In genomic region chr13:39417131-39417530, GRCh38 we compare ENCODE assay signal across 11 cellular contexts.
DNase-seq lines count a peak whose midpoint lies in the region; ATAC-seq, FAIRE-seq and TF ChIP-seq lines count a peak whose summit lies in the region.
"Had no signal": no experiment of that assay in that cellular context is flagged by ENCODE, and none has a peak within 500 bp of the region (broad histone marks: within the 10 kb centered on the region; RNA-seq: fewer than 3 reads in every experiment).

No MANE protein-coding gene starts in this region.

- in situ Hi-C loops in HepG2 (cut with HindIII; ENCODE audit: extremely low pct_ligation_motif_present, low pct_unique_long_range_greater_than_20kb): no loop called here
- in situ Hi-C loops in astrocyte of the spinal cord (cut with HindIII; ENCODE audit: low sequenced_read_pairs): no loop called here

- H3K4me3 ChIP-seq in HepG2 (replicated peaks in 1 of 3; ENCODE audit: insufficient read depth in 1 of 3, low read depth in 2 of 3, low read length in 3 of 3) (no peak overlapping the region), right lobe of liver (no peak overlapping the region), astrocyte of the spinal cord (ENCODE audit: low read depth, low read length) (no peak overlapping the region), iPS-20b (ENCODE audit: low read length) (peak overlapping the region; percentile 20)
- H3K4me3 ChIP-seq: BLaER1 treated with 17β-estradiol and CSF1 and Interleukin-3, amounts not matched to agents 10 nM and 100 nM had no signal

- TF ChIP-seq CTCF in HepG2 (CRISPR knock-in tag; IDR thresholded peaks at IDR 0.05) (no peak), right lobe of liver (IDR thresholded peaks at IDR 0.05) (no peak), astrocyte of the spinal cord (IDR thresholded peaks at IDR 0.05; ENCODE audit: low read depth, low read length) (peak; percentile 15)

- TF ChIP-seq POLR2A in HepG2 (IDR thresholded peaks at IDR 0.05; ENCODE audit: insufficient read depth in 1 of 2, low read depth in 2 of 2, low read length in 2 of 2) (no peak), right lobe of liver (IDR thresholded peaks at IDR 0.05) (no peak)

- CTCF ChIA-PET in HepG2 (lab: Yijun Ruan, JAX; ENCODE audit: low intra/inter-chr PET ratio, low total read pairs): no interaction called here

- no peak for TF ChIP-seq EP300 in HepG2 (IDR thresholded peaks at IDR 0.05; ENCODE audit: low read depth in 2 of 2, low read length in 2 of 2)
- TF ChIP-seq EP300 in HepG2 (CRISPR knock-in tag; IDR thresholded peaks at IDR 0.05; ENCODE audit: borderline replicate concordance): no peak

- no peak overlapping the region for H3K4me2 ChIP-seq in HepG2 (ENCODE audit: low read depth, low read length)
- H3K4me2 ChIP-seq: BLaER1 treated with 17β-estradiol and CSF1 and Interleukin-3, amounts not matched to agents 10 nM and 100 nM had no signal

- H3K27ac ChIP-seq in HepG2 (ENCODE audit: extremely low read length, insufficient read depth, low read length) (no peak overlapping the region), right lobe of liver (no peak overlapping the region), iPS-20b (ENCODE audit: low read length) (no peak overlapping the region)
- H3K27ac ChIP-seq: BLaER1 treated with 17β-estradiol and CSF1 and Interleukin-3, amounts not matched to agents 10 nM and 100 nM had no signal

- H2AFZ ChIP-seq in HepG2 (ENCODE audit: low read length): no peak overlapping the region

- no peak for DNase-seq in HepG2 (ENCODE audit: low spot score)
- no peak for DNase-seq in right lobe of liver
- DNase-seq in astrocyte of the spinal cord (ENCODE audit: low read depth, low spot score): peak; percentile 15
- DNase-seq in urothelium cell line (ENCODE audit: low spot score): peak; percentile 17
- no peak for DNase-seq in activated CD4-positive, alpha-beta T cell treated with anti-CD3 and anti-CD28 coated beads for 1 hour
- DNase-seq: SW 1271 had no signal

- peaks cover 11% of the 10 kb centered on the region; the same call in 1 of the 2 replicates for H3K4me1 ChIP-seq in HepG2 (ENCODE audit: insufficient read depth, low read length)
- H3K4me1 ChIP-seq in right lobe of liver: no peaks in the 10 kb centered on the region
- peaks cover 33% of the 10 kb centered on the region for H3K4me1 ChIP-seq in iPS-20b (ENCODE audit: insufficient read depth, low read length)
- H3K4me1 ChIP-seq: BLaER1 treated with 17β-estradiol and CSF1 and Interleukin-3, amounts not matched to agents 10 nM and 100 nM had no signal

- ATAC-seq in HepG2: peak; percentile 68
- ATAC-seq in right lobe of liver: no peak
- ATAC-seq in GM21423 (IDR thresholded peaks at IDR 0.05; ENCODE audit: unreplicated experiment): no peak
- ATAC-seq in HG03565 (IDR thresholded peaks at IDR 0.05; ENCODE audit: unreplicated experiment): no peak
- ATAC-seq: left lobe of liver had no signal

- no peaks in the 10 kb centered on the region; a peak in 1 of 5 replicates for H3K27me3 ChIP-seq in HepG2 (ENCODE audit: control insufficient read depth in 1 of 2, insufficient read depth in 2 of 2, low read length in 2 of 2)
- no peaks in the 10 kb centered on the region for H3K27me3 ChIP-seq in right lobe of liver
- no peaks in the 10 kb centered on the region for H3K27me3 ChIP-seq in iPS-20b (ENCODE audit: insufficient read depth, low read length)
- H3K27me3 ChIP-seq: BLaER1 treated with 17β-estradiol and CSF1 and Interleukin-3, amounts not matched to agents 10 nM and 100 nM had no signal

- 17% methylated on average over 5 of the region's 5 CpGs for WGBS in HepG2 (ENCODE audit: low lambda C conversion rate)
- WGBS in right lobe of liver (ENCODE audit: insufficient coverage, low coverage, low lambda C conversion rate, missing lambda C conversion rate): 50% methylated on average over 5 of the region's 5 CpGs

- no peak for FAIRE-seq in HepG2 (lab: Jason Lieb, UNC)
- FAIRE-seq in urothelium cell line (lab: Jason Lieb, UNC): no peak

- POLR2A ChIA-PET in HepG2 (lab: Yijun Ruan, JAX): no interaction called here

- BruUV-seq in HepG2 (replicated peaks; lab: Mats Ljungman, UMichigan): no TSS peak

- H4K20me1 ChIP-seq in HepG2 (ENCODE audit: insufficient read depth, low read length): no peaks in the 10 kb centered on the region
- H4K20me1 ChIP-seq: BLaER1 treated with 17β-estradiol and CSF1 and Interleukin-3, amounts not matched to agents 10 nM and 100 nM had no signal

- no peak for TF ChIP-seq RAD21 in HepG2 (CRISPR knock-in tag; IDR thresholded peaks at IDR 0.05)

- intact Hi-C loops in HepG2 (cut with micrococcal nuclease; ENCODE audit: unreplicated experiment): loop anchor here (10.0 kb wide), 1 partner anchor 198 kb away; no protein-coding TSS in a partner anchor
- intact Hi-C loops in right lobe of liver (cut with DNase I): no loop called here

- H3K36me3 ChIP-seq in HepG2 (replicated peaks in 1 of 2; ENCODE audit: control insufficient read depth in 1 of 2, insufficient read depth in 2 of 2, low read length in 2 of 2) (no peaks in the 10 kb centered on the region), right lobe of liver (no peaks in the 10 kb centered on the region), iPS-20b (ENCODE audit: insufficient read depth, low read depth, low read length) (no peaks in the 10 kb centered on the region)
- H3K36me3 ChIP-seq: BLaER1 treated with 17β-estradiol and CSF1 and Interleukin-3, amounts not matched to agents 10 nM and 100 nM had no signal

- H3K79me2 ChIP-seq in HepG2 (ENCODE audit: insufficient read depth, low read length): no peaks in the 10 kb centered on the region

- H3K9ac ChIP-seq in HepG2 (ENCODE audit: insufficient read depth, low read depth, low read length) (no peak overlapping the region), iPS-20b (ENCODE audit: low read depth, low read length) (no peak overlapping the region)
- H3K9ac ChIP-seq: BLaER1 treated with 17β-estradiol and CSF1 and Interleukin-3, amounts not matched to agents 10 nM and 100 nM had no signal

- H3K9me3 ChIP-seq in HepG2 (ENCODE audit: low read length): no peaks in the 10 kb centered on the region
- no peaks in the 10 kb centered on the region for H3K9me3 ChIP-seq in right lobe of liver
- no peaks in the 10 kb centered on the region for H3K9me3 ChIP-seq in iPS-20b (ENCODE audit: insufficient read depth, low read depth, low read length)
- H3K9me3 ChIP-seq: BLaER1 treated with 17β-estradiol and CSF1 and Interleukin-3, amounts not matched to agents 10 nM and 100 nM had no signal

TF ChIP-seq in HepG2, 621 proteins besides CTCF, POLR2A, EP300 and RAD21 (continues in another document):
- TF ChIP-seq ZNF3 (CRISPR knock-in tag; IDR thresholded peaks at IDR 0.05) (no peak), ZNF276 (CRISPR knock-in tag; IDR thresholded peaks at IDR 0.05; ENCODE audit: low read depth) (no peak), ZNF496 (CRISPR knock-in tag; IDR thresholded peaks at IDR 0.05; ENCODE audit: insufficient replicate concordance) (no peak), TFDP2 (CRISPR knock-in tag; IDR thresholded peaks at IDR 0.05) (no peak), WIZ (CRISPR knock-in tag; IDR thresholded peaks at IDR 0.05) (no peak), ZBED4 (CRISPR knock-in tag; IDR thresholded peaks at IDR 0.05; ENCODE audit: borderline replicate concordance) (no peak), HDAC2 (CRISPR knock-in tag; IDR thresholded peaks at IDR 0.05) (no peak)

Comparison
In these comparisons a context has a peak if more than half of its experiments do, and no peak if none do; other contexts are left out.
1. DNase-seq: peak in astrocyte of the spinal cord (single experiment) and urothelium cell line (single experiment); none in HepG2 (single experiment), right lobe of liver (0 of 3) and activated CD4-positive, alpha-beta T cell treated with anti-CD3 and anti-CD28 coated beads for 1 hour (single experiment).